16 cellular contexts compared by ENCODE assay signal in genomic region chr4:180598281-180598680, GRCh38.
"Had no signal": no experiment of that assay in that cellular context is flagged by ENCODE, and none has a peak within 500 bp of the region (broad histone marks: within the 10 kb centered on the region; RNA-seq: fewer than 3 reads in every experiment).

No MANE protein-coding gene starts in this region.

- H3K36me3 Mint-ChIP-seq: activated naive CD8-positive, alpha-beta T cell treated with anti-CD3 and anti-CD28 coated beads, Interleukin-2, amount 10 ng/mL, durations not matched to agents 7 days and 5 days; stimulated activated memory B cell treated with anti-CD40 and anti-IgM and Interleukin-4, amounts not matched to agents 10 μg/mL and 1 μg/mL and 100 μg/mL, for 72 hours had no signal

- H3K9me3 Mint-ChIP-seq: activated naive CD8-positive, alpha-beta T cell treated with anti-CD3 and anti-CD28 coated beads, Interleukin-2, amount 10 ng/mL, durations not matched to agents 7 days and 5 days had no signal

- H3K4me1 ChIP-seq: esophagus muscularis mucosa, prostate gland, right lobe of liver, tibial artery, uterus had no signal

- H3K27ac ChIP-seq: dorsolateral prefrontal cortex, esophagus muscularis mucosa, prostate gland, right lobe of liver, tibial artery, uterus had no signal

- H3K36me3 ChIP-seq: esophagus muscularis mucosa, prostate gland, right lobe of liver, tibial artery, uterus had no signal

- H3K4me3 ChIP-seq: dorsolateral prefrontal cortex, esophagus muscularis mucosa, prostate gland, right lobe of liver, tibial artery, uterus had no signal

- DNase-seq: activated CD4-positive, alpha-beta memory T cell treated with anti-CD3 and anti-CD28 coated beads, Interleukin-2, amount 10 ng/mL, durations not matched to agents 7 days and 5 days; activated CD4-positive, alpha-beta T cell treated with anti-CD3 and anti-CD28 coated beads for 1 hour; activated gamma-delta T cell; activated naive CD8-positive, alpha-beta T cell treated with anti-CD3 and anti-CD28 coated beads, Interleukin-2, amount 10 ng/mL, durations not matched to agents 7 days and 5 days; activated T-cell treated with anti-CD3 and anti-CD28 coated beads, Interleukin-2, amount 50 U/mL, for 48 hours; anterior cingulate cortex; dorsolateral prefrontal cortex; glutamatergic neuron; natural killer cell; occipital lobe; right lobe of liver; tibial artery; uterus had no signal

- H3K27me3 ChIP-seq: dorsolateral prefrontal cortex, esophagus muscularis mucosa, right lobe of liver, tibial artery, uterus had no signal

- H3K9me3 ChIP-seq: esophagus muscularis mucosa, prostate gland, right lobe of liver, tibial artery, uterus had no signal

- H3K27ac Mint-ChIP-seq: activated CD4-positive, alpha-beta memory T cell treated with anti-CD3 and anti-CD28 coated beads, Interleukin-2, amount 10 ng/mL, durations not matched to agents 7 days and 5 days; activated naive CD8-positive, alpha-beta T cell treated with anti-CD3 and anti-CD28 coated beads, Interleukin-2, amount 10 ng/mL, durations not matched to agents 7 days and 5 days; natural killer cell; stimulated activated memory B cell treated with anti-CD40 and anti-IgM and Interleukin-4, amounts not matched to agents 10 μg/mL and 1 μg/mL and 100 μg/mL, for 72 hours had no signal

- ATAC-seq: natural killer cell; right lobe of liver; stimulated activated memory B cell treated with anti-CD40 and anti-IgM and Interleukin-4, amounts not matched to agents 10 μg/mL and 1 μg/mL and 100 μg/mL, for 72 hours had no signal

- H3K4me3 Mint-ChIP-seq: activated CD4-positive, alpha-beta memory T cell treated with anti-CD3 and anti-CD28 coated beads, Interleukin-2, amount 10 ng/mL, durations not matched to agents 7 days and 5 days; activated naive CD8-positive, alpha-beta T cell treated with anti-CD3 and anti-CD28 coated beads, Interleukin-2, amount 10 ng/mL, durations not matched to agents 7 days and 5 days; natural killer cell; stimulated activated memory B cell treated with anti-CD40 and anti-IgM and Interleukin-4, amounts not matched to agents 10 μg/mL and 1 μg/mL and 100 μg/mL, for 72 hours had no signal

- H3K27me3 Mint-ChIP-seq: activated CD4-positive, alpha-beta memory T cell treated with anti-CD3 and anti-CD28 coated beads, Interleukin-2, amount 10 ng/mL, durations not matched to agents 7 days and 5 days; activated naive CD8-positive, alpha-beta T cell treated with anti-CD3 and anti-CD28 coated beads, Interleukin-2, amount 10 ng/mL, durations not matched to agents 7 days and 5 days; stimulated activated memory B cell treated with anti-CD40 and anti-IgM and Interleukin-4, amounts not matched to agents 10 μg/mL and 1 μg/mL and 100 μg/mL, for 72 hours had no signal

- H3K4me1 Mint-ChIP-seq: activated CD4-positive, alpha-beta memory T cell treated with anti-CD3 and anti-CD28 coated beads, Interleukin-2, amount 10 ng/mL, durations not matched to agents 7 days and 5 days; stimulated activated memory B cell treated with anti-CD40 and anti-IgM and Interleukin-4, amounts not matched to agents 10 μg/mL and 1 μg/mL and 100 μg/mL, for 72 hours had no signal
